In genomic region chr18:76476665-76477561, GRCh38 we compare ENCODE assay signal across 8 cellular contexts.
DNase-seq lines count a peak whose midpoint lies in the region; ATAC-seq lines count a peak whose summit lies in the region.

No MANE protein-coding gene starts in this region.

- no peaks in the 10 kb centered on the region for H3K27me3 Mint-ChIP-seq in dendritic cell treated with granulocyte-macrophage colony-stimulating factor and Interleukin-4, amounts not matched to agents 40 ng/mL and 50 ng/mL, for 4 days

- no peaks in the 10 kb centered on the region for H3K9me3 Mint-ChIP-seq in dendritic cell treated with granulocyte-macrophage colony-stimulating factor and Interleukin-4, amounts not matched to agents 40 ng/mL and 50 ng/mL, for 4 days

- H3K27ac Mint-ChIP-seq in dendritic cell treated with granulocyte-macrophage colony-stimulating factor and Interleukin-4, amounts not matched to agents 40 ng/mL and 50 ng/mL, for 4 days, result peak overlapping the region; percentile 78

- DNase-seq in LoVo (ENCODE audit: low spot score), result peak; percentile 75
- no peak for DNase-seq in stimulated activated CD4-positive, alpha-beta T cell treated with anti-CD3 and anti-CD28 coated beads, Interleukin-4, amount 100 ng/mL, for 4 hours
- DNase-seq in stimulated activated CD4-positive, alpha-beta T cell treated with anti-CD3 and anti-CD28 coated beads, Interleukin-12 subunit alpha, Interleukin-12 subunit beta, amount 100 ng/mL, for 4 hours, result no peak
- DNase-seq in activated CD8-positive, alpha-beta memory T cell treated with anti-CD3 and anti-CD28 coated beads, Interleukin-2, amount 50 U/mL, for 4 hours, result no peak

- peaks cover 24% of the 10 kb centered on the region for H3K36me3 Mint-ChIP-seq in dendritic cell treated with granulocyte-macrophage colony-stimulating factor and Interleukin-4, amounts not matched to agents 40 ng/mL and 50 ng/mL, for 4 days (ENCODE audit: low read depth)

- H3K79me2 ChIP-seq in ACC112 (ENCODE audit: control insufficient read depth, insufficient read depth, low read length, unreplicated experiment), result peaks cover 73% of the 10 kb centered on the region

- peak overlapping the region; percentile 6 for H3K9ac ChIP-seq in muscle layer of colon (ENCODE audit: low read length)

- H3K27ac ChIP-seq in ACC112 (ENCODE audit: low read depth, low read length), result peak overlapping the region; percentile 90
- no peak overlapping the region for H3K27ac ChIP-seq in muscle layer of colon (ENCODE audit: low read depth, low read length)

- intact Hi-C loops in dendritic cell treated with granulocyte-macrophage colony-stimulating factor and Interleukin-4, amounts not matched to agents 40 ng/mL and 50 ng/mL, for 4 days (cut with micrococcal nuclease), result loop anchor here (5.0 to 10.0 kb wide), 2 partner anchors 80 to 148 kb away; no protein-coding TSS in a partner anchor

- H3K36me3 ChIP-seq in ACC112 (ENCODE audit: insufficient read depth, low read length) (no peaks in the 10 kb centered on the region), muscle layer of colon (ENCODE audit: insufficient read depth, low read length) (peaks cover 5% of the 10 kb centered on the region)

- H3K4me1 Mint-ChIP-seq in dendritic cell treated with granulocyte-macrophage colony-stimulating factor and Interleukin-4, amounts not matched to agents 40 ng/mL and 50 ng/mL, for 4 days (ENCODE audit: low read depth), result peaks cover 91% of the 10 kb centered on the region

- H3K27me3 ChIP-seq in ACC112 (ENCODE audit: insufficient read depth, low read length) (no peaks in the 10 kb centered on the region), muscle layer of colon (ENCODE audit: control insufficient read depth in 1 of 2, insufficient read depth in 2 of 2, low read length in 2 of 2) (no peaks in the 10 kb centered on the region)

- H3K9me3 ChIP-seq in muscle layer of colon (ENCODE audit: low read length), result no peaks in the 10 kb centered on the region

- peak overlapping the region; percentile 79 for H2AFZ ChIP-seq in ACC112 (ENCODE audit: low read length, unreplicated experiment)

- H3K4me3 Mint-ChIP-seq in dendritic cell treated with granulocyte-macrophage colony-stimulating factor and Interleukin-4, amounts not matched to agents 40 ng/mL and 50 ng/mL, for 4 days, result peak overlapping the region; percentile 32

- H3K4me3 ChIP-seq in ACC112 (ENCODE audit: low read depth, low read length) (peak overlapping the region; percentile 78), muscle layer of colon (ENCODE audit: low read depth in 1 of 2, low read length in 2 of 2) (no peak overlapping the region)

- H3K4me1 ChIP-seq in ACC112 (ENCODE audit: control insufficient read depth, insufficient read depth, low read length, unreplicated experiment) (peaks cover 41% of the 10 kb centered on the region), muscle layer of colon (ENCODE audit: insufficient read depth, low read length) (peaks cover 32% of the 10 kb centered on the region)

- peak; percentile 55 for ATAC-seq in GM19455 (IDR thresholded peaks at IDR 0.05; ENCODE audit: unreplicated experiment)
